Comparison of ENCODE assay signal across 17 cellular contexts in the genomic region with DNA sequence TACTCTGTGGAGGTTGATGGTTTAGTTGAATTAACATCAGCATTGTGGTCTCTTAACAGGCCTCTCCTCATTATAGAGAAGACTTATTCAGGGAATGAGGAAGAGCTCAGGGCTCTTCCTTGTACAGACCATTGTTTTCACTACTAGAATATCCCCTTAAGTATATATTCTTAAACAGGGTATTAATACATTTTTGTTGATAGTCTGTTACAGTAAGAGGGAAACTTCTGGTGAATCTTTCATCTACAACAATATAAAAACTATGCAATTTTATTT.
DNase-seq lines count a peak whose midpoint lies in the region; ATAC-seq, FAIRE-seq and TF ChIP-seq lines count a peak whose summit lies in the region.
"Had no signal": no experiment of that assay in that cellular context is flagged by ENCODE, and none has a peak within 500 bp of the region (broad histone marks: within the 10 kb centered on the region; RNA-seq: fewer than 3 reads in every experiment).

No MANE protein-coding gene starts in this region.

- no peaks in the 10 kb centered on the region for H3K27me3 ChIP-seq in RWPE2 (ENCODE audit: insufficient read depth, poor library complexity, severe bottlenecking)
- no peaks in the 10 kb centered on the region for H3K27me3 ChIP-seq in keratinocyte (ENCODE audit: control insufficient read depth, extremely low read depth, insufficient read depth, low read length)
- H3K27me3 ChIP-seq in upper lobe of right lung = no peaks in the 10 kb centered on the region
- H3K27me3 ChIP-seq in brain microvascular endothelial cell (replicated peaks) = no peaks in the 10 kb centered on the region

- H3K9ac ChIP-seq in keratinocyte (ENCODE audit: control insufficient read depth, extremely low read depth, insufficient read depth, low read length) = no peak overlapping the region

- H3K27ac ChIP-seq in RWPE2 (ENCODE audit: poor library complexity, severe bottlenecking) (peak overlapping the region; percentile 85), keratinocyte (ENCODE audit: control insufficient read depth, insufficient read depth, low read length) (peak overlapping the region; percentile 33), upper lobe of right lung (no peak overlapping the region), brain microvascular endothelial cell (no peak overlapping the region)
- H3K27ac ChIP-seq: C4-2B had no signal

- TF ChIP-seq CTCF in RWPE2 (IDR thresholded peaks at IDR 0.05; ENCODE audit: poor library complexity, severe bottlenecking) = no peak
- no peak for TF ChIP-seq CTCF in keratinocyte (optimal IDR thresholded peaks at IDR 0.05 in 1 of 3, IDR thresholded peaks at IDR 0.05 in 1 of 3, conservative IDR thresholded peaks at IDR 0.05 in 1 of 3; ENCODE audit: extremely low read depth in 1 of 3, insufficient read depth in 2 of 3, low read length in 3 of 3)
- no peak for TF ChIP-seq CTCF in mucosa of descending colon (IDR thresholded peaks at IDR 0.05)
- no peak for TF ChIP-seq CTCF in upper lobe of right lung (IDR thresholded peaks at IDR 0.05)
- no peak for TF ChIP-seq CTCF in brain microvascular endothelial cell (IDR thresholded peaks at IDR 0.05; ENCODE audit: low read depth, low read length, missing control alignments)

- H3K4me2 ChIP-seq in keratinocyte (ENCODE audit: control insufficient read depth, extremely low read depth, insufficient read depth, low read depth, low read length) = peak overlapping the region; percentile 57

- H3K79me2 ChIP-seq in keratinocyte (ENCODE audit: control insufficient read depth, insufficient read depth, low read length) = no peaks in the 10 kb centered on the region

- H3K9me3 ChIP-seq in RWPE2 (ENCODE audit: severe bottlenecking) (no peaks in the 10 kb centered on the region), keratinocyte (ENCODE audit: control insufficient read depth, low read depth, low read length) (no peaks in the 10 kb centered on the region), mucosa of descending colon (no peaks in the 10 kb centered on the region), upper lobe of right lung (no peaks in the 10 kb centered on the region)

- no peaks in the 10 kb centered on the region for H4K20me1 ChIP-seq in keratinocyte (ENCODE audit: control insufficient read depth, extremely low read depth, insufficient read depth, low read length)

- H3K36me3 ChIP-seq in RWPE2 (ENCODE audit: low read depth) = no peaks in the 10 kb centered on the region
- H3K36me3 ChIP-seq in keratinocyte (ENCODE audit: control insufficient read depth in 2 of 2, extremely low read depth in 1 of 2, insufficient read depth in 2 of 2, low read length in 2 of 2) = no peaks in the 10 kb centered on the region
- H3K36me3 ChIP-seq in mucosa of descending colon (ENCODE audit: low read depth) = no peaks in the 10 kb centered on the region
- H3K36me3 ChIP-seq in upper lobe of right lung = no peaks in the 10 kb centered on the region
- H3K36me3 ChIP-seq in brain microvascular endothelial cell (replicated peaks) = no peaks in the 10 kb centered on the region

- no peak for FAIRE-seq in keratinocyte (lab: Jason Lieb, UNC)

- no peak overlapping the region for H2AFZ ChIP-seq in keratinocyte (ENCODE audit: control insufficient read depth, low read length)

- no peaks in the 10 kb centered on the region for H3K9me1 ChIP-seq in keratinocyte (ENCODE audit: control insufficient read depth, extremely low read depth, insufficient read depth, low read length)

- intact Hi-C loops in mucosa of descending colon (cut with DNase I, micrococcal nuclease) = no loop called here
- intact Hi-C loops in upper lobe of right lung (cut with DNase I) = no loop called here

- H3K4me1 ChIP-seq in RWPE2 (ENCODE audit: insufficient read depth, poor library complexity, severe bottlenecking) = peaks cover 44% of the 10 kb centered on the region
- peaks cover 33% of the 10 kb centered on the region for H3K4me1 ChIP-seq in keratinocyte (ENCODE audit: control insufficient read depth, extremely low read depth, insufficient read depth, low read length)
- H3K4me1 ChIP-seq in mucosa of descending colon (ENCODE audit: low read depth) = no peaks in the 10 kb centered on the region
- H3K4me1 ChIP-seq in upper lobe of right lung = peaks cover 4% of the 10 kb centered on the region

- in situ Hi-C loops in brain microvascular endothelial cell (cut with HindIII; ENCODE audit: low pct_ligation_motif_present, low sequenced_read_pairs) = no loop called here

- H3K4me3 ChIP-seq in RWPE2 (ENCODE audit: severe bottlenecking) (no peak overlapping the region), keratinocyte (ENCODE audit: control insufficient read depth in 2 of 3, extremely low read depth in 1 of 3, insufficient read depth in 2 of 3, low read depth in 1 of 3, low read length in 3 of 3) (no peak overlapping the region), mucosa of descending colon (no peak overlapping the region), upper lobe of right lung (no peak overlapping the region), brain microvascular endothelial cell (ENCODE audit: low read depth, low read length) (no peak overlapping the region)

- ATAC-seq in RWPE2 (ENCODE audit: low read depth) (no peak), mucosa of descending colon (peak; percentile 41), upper lobe of right lung (peak; percentile 31), HG03520 (IDR thresholded peaks at IDR 0.05; ENCODE audit: unreplicated experiment) (no peak)
- ATAC-seq: Panc1, Right ventricle myocardium inferior had no signal

- dilution Hi-C loops in keratinocyte (cut with MboI; ENCODE audit: extremely low pct_ligation_motif_present, low sequenced_read_pairs) = loop anchor here (25.0 kb wide), 1 partner anchor 498 kb away; the partner anchor contains the start of gene ARRDC3

- no peak for DNase-seq in RWPE2 (ENCODE audit: low spot score)
- DNase-seq in keratinocyte (ENCODE audit: low read depth, low spot score) = no peak
- DNase-seq in mucosa of descending colon = no peak
- DNase-seq in upper lobe of right lung = no peak
- no peak for DNase-seq in brain microvascular endothelial cell
- DNase-seq in AG08396 (ENCODE audit: low spot score) = no peak
- DNase-seq: ACHN, AML-193, Kasumi-1, MM.1S, NCI-H1092, NCI-H2171, NCI-H526 had no signal

Comparison
In these comparisons a context has a peak if more than half of its experiments do, and no peak if none do; other contexts are left out.
1. ATAC-seq: peak in mucosa of descending colon (single experiment) and upper lobe of right lung (single experiment); none in RWPE2 (single experiment) and HG03520 (single experiment).
2. H3K27ac ChIP-seq: peak in RWPE2 (single experiment) and keratinocyte (single experiment); none in upper lobe of right lung (single experiment) and brain microvascular endothelial cell (single experiment).